Comparison of ENCODE assay signal across 27 cellular contexts in the genomic region with DNA sequence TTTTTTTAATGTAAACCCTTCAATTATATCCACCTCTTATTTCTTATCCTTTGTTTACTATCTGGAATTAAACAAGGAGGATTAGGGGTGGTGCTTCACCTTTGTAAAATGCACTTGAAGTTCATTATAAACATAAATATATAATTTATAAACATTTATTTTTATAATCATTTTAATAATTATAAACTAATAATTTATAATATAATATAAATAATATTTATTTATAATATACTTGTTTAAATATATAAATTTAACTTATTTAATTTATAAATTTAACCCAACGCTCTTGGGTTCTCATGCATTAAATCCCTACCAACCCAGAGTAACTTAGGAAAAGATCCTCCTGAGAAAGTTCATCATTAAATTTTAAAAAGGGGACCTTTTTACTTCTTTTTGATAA.
"Had no signal": no experiment of that assay in that cellular context is flagged by ENCODE, and none has a peak within 500 bp of the region (broad histone marks: within the 10 kb centered on the region; RNA-seq: fewer than 3 reads in every experiment).

No MANE protein-coding gene starts in this region.

- ATAC-seq: left colon; left lung; lower lobe of right lung; natural killer cell; right lobe of liver; stimulated activated memory B cell treated with anti-CD40 and anti-IgM and Interleukin-4, amounts not matched to agents 10 μg/mL and 1 μg/mL and 100 μg/mL, for 72 hours; stimulated activated naive CD8-positive, alpha-beta T cell treated with anti-CD3 and anti-CD28 coated beads, Interleukin-15, amount 100 ng/mL, for 72 hours had no signal

- H3K27me3 ChIP-seq: left lung, neural progenitor cell, neutrophil, right atrium auricular region, right lobe of liver, transverse colon, upper lobe of left lung, vagina had no signal

- H3K4me3 ChIP-seq: left lung, lower lobe of right lung, neural progenitor cell, right atrium auricular region, right lobe of liver, smooth muscle cell, transverse colon, upper lobe of left lung, vagina had no signal

- DNase-seq: hippocampal formation; left colon; left lung; lower lobe of right lung; mammary epithelial cell; mesendoderm; naive B cell; natural killer cell; nephron progenitor cell; occipital lobe; right lobe of liver; stimulated activated CD4-positive, alpha-beta T cell treated with anti-CD3 and anti-CD28 coated beads, Interleukin-1b, Interleukin-23, amount 100 ng/mL, for 48 hours; stimulated activated CD4-positive, alpha-beta T cell treated with anti-CD3 and anti-CD28 coated beads, Interleukin-2, amount 100 ng/mL, for 48 hours; stimulated activated CD4-positive, alpha-beta T cell treated with anti-CD3 and anti-CD28 coated beads, Interleukin-4, amount 100 ng/mL, for 4 hours; stimulated activated CD8-positive, alpha-beta memory T cell treated with anti-CD3 and anti-CD28 coated beads, Interleukin-4, amount 100 ng/mL, for 48 hours; stimulated activated naive CD4-positive, alpha-beta T cell treated with Interleukin-2 at 50 U/mL for 16 hours; stimulated activated naive CD8-positive, alpha-beta T cell treated with anti-CD3 and anti-CD28 coated beads, Interleukin-15, amount 100 ng/mL, for 72 hours; substantia nigra; transverse colon; upper lobe of left lung had no signal

- H3K27ac ChIP-seq: left lung, lower lobe of right lung, neural progenitor cell, neutrophil, right atrium auricular region, right lobe of liver, upper lobe of left lung, vagina had no signal

- FAIRE-seq: keratinocyte had no signal

- H3K4me1 ChIP-seq: left lung, lower lobe of right lung, neural progenitor cell, right atrium auricular region, right lobe of liver, vagina had no signal

- H3K9me3 ChIP-seq: left lung, lower lobe of right lung, neutrophil, right atrium auricular region, right lobe of liver, transverse colon, upper lobe of left lung, vagina had no signal

- H3K36me3 ChIP-seq: left lung, lower lobe of right lung, neural progenitor cell, neutrophil, right atrium auricular region, right lobe of liver, transverse colon, upper lobe of left lung, vagina had no signal
